Comparison of ENCODE assay signal across 21 cellular contexts in genomic region chr4:6762244-6762615, GRCh38. TPM values are rescaled to one million over a fixed set of nuclear protein-coding genes. Genes with fewer than 3 reads are reported as not detected.
DNase-seq lines count a peak whose midpoint lies in the region; ATAC-seq, FAIRE-seq and TF ChIP-seq lines count a peak whose summit lies in the region.
"Had no signal": no experiment of that assay in that cellular context is flagged by ENCODE, and none has a peak within 500 bp of the region (broad histone marks: within the 10 kb centered on the region; RNA-seq: fewer than 3 reads in every experiment).

No MANE protein-coding gene starts in this region.

- CTCF ChIA-PET in CD8-positive, alpha-beta T cell (lab: Charles Lee), result interaction anchor here (1.0 to 1.5 kb wide), 3 partner anchors 13 to 309 kb away, joined by 3 to 4 read pairs (median 3); no protein-coding TSS in a partner anchor

- no peak overlapping the region for H2AK5ac ChIP-seq in trophoblast cell (ENCODE audit: low read length)

- H3K27ac ChIP-seq in CD8-positive, alpha-beta T cell (ENCODE audit: low read depth, low read length), result no peak overlapping the region
- H3K27ac ChIP-seq in astrocyte (ENCODE audit: low read depth, low read length) (no peak overlapping the region), foreskin keratinocyte (no peak overlapping the region), trophoblast cell (ENCODE audit: low read depth, low read length) (no peak overlapping the region), suprapubic skin (no peak overlapping the region)
- H3K27ac ChIP-seq: C4-2B had no signal

- in situ Hi-C loops in GM13977 (cut with MboI; ENCODE audit: low pct_unique_long_range_greater_than_20kb, low sequenced_read_pairs, unreplicated experiment), result no loop called here

- no peak overlapping the region for H2BK5ac ChIP-seq in trophoblast cell (ENCODE audit: low read depth, low read length, poor library complexity)

- H3K27me3 Mint-ChIP-seq in CD8-positive, alpha-beta T cell (ENCODE audit: low read depth), result no peaks in the 10 kb centered on the region
- H3K27me3 Mint-ChIP-seq in astrocyte (ENCODE audit: low read depth, unreplicated experiment), result peaks cover 18% of the 10 kb centered on the region
- H3K27me3 Mint-ChIP-seq in stimulated activated memory B cell treated with anti-CD40 and anti-IgM and Interleukin-4, amounts not matched to agents 10 μg/mL and 1 μg/mL and 100 μg/mL, for 72 hours, result peaks cover 51% of the 10 kb centered on the region
- peaks cover 9% of the 10 kb centered on the region for H3K27me3 Mint-ChIP-seq in activated T-helper 1 cell treated with anti-CD3 and anti-CD28 coated beads, Interleukin-12 subunit alpha, Interleukin-12 subunit beta, Interleukin-2, Interleukin-4 antibody, amounts not matched to agents 30 ng/mL and 10 ng/mL and 1 ng/mL, durations not matched to agents 14 hours and 24 hours and 36 hours (ENCODE audit: insufficient read depth)

- H3K36me3 Mint-ChIP-seq in CD8-positive, alpha-beta T cell, result no peaks in the 10 kb centered on the region
- peaks cover 2% of the 10 kb centered on the region for H3K36me3 Mint-ChIP-seq in astrocyte (ENCODE audit: low read depth, unreplicated experiment)
- H3K36me3 Mint-ChIP-seq in stimulated activated memory B cell treated with anti-CD40 and anti-IgM and Interleukin-4, amounts not matched to agents 10 μg/mL and 1 μg/mL and 100 μg/mL, for 72 hours, result no peaks in the 10 kb centered on the region
- no peaks in the 10 kb centered on the region for H3K36me3 Mint-ChIP-seq in activated T-helper 1 cell treated with anti-CD3 and anti-CD28 coated beads, Interleukin-12 subunit alpha, Interleukin-12 subunit beta, Interleukin-2, Interleukin-4 antibody, amounts not matched to agents 30 ng/mL and 10 ng/mL and 1 ng/mL, durations not matched to agents 14 hours and 24 hours and 36 hours (ENCODE audit: low read depth)

- no peak for DNase-seq in CD8-positive, alpha-beta T cell
- peak; percentile 50 for DNase-seq in astrocyte (ENCODE audit: low read depth)
- DNase-seq in foreskin keratinocyte, result peak; percentile 43 to 66
- DNase-seq in trophoblast cell, result peak; percentile 62 to 89
- no peak for DNase-seq in GM13977 (ENCODE audit: low spot score)
- no peak for DNase-seq in suprapubic skin (ENCODE audit: low spot score in 2 of 2)
- no peak for DNase-seq in activated T-helper 1 cell treated with anti-CD3 and anti-CD28 coated beads, Interleukin-12 subunit alpha, Interleukin-12 subunit beta, Interleukin-2, Interleukin-4 antibody, amounts not matched to agents 30 ng/mL and 10 ng/mL and 1 ng/mL, durations not matched to agents 14 hours and 24 hours and 36 hours (ENCODE audit: low spot score)
- DNase-seq: COR-L47, DMS153, GOT3, KBM-7, NCI-H1694, NCI-H2107, NCI-H446 treated with DMSO at 0.1 percent for 48 hours, NCI-H748 treated with DMSO at 0.1 percent for 48 hours, Right ventricle myocardium superior had no signal

- no CpG with 5 or more reads among the region's 6 CpGs for WGBS in trophoblast cell (ENCODE audit: extremely low coverage, insufficient coverage, insufficient read length)
- WGBS in suprapubic skin, result 95% methylated on average over 6 of the region's 6 CpGs

- no peaks in the 10 kb centered on the region for H3K27me3 ChIP-seq in CD8-positive, alpha-beta T cell (ENCODE audit: insufficient read depth, low read length)
- H3K27me3 ChIP-seq in astrocyte (ENCODE audit: insufficient read depth, low read length), result no peaks in the 10 kb centered on the region
- H3K27me3 ChIP-seq in foreskin keratinocyte, result peaks cover 28% of the 10 kb centered on the region
- no peaks in the 10 kb centered on the region for H3K27me3 ChIP-seq in trophoblast cell (ENCODE audit: insufficient read depth, low read length)
- no peaks in the 10 kb centered on the region for H3K27me3 ChIP-seq in suprapubic skin

- no peak for TF ChIP-seq CTCF in CD8-positive, alpha-beta T cell (IDR thresholded peaks at IDR 0.05)
- no peak for TF ChIP-seq CTCF in astrocyte (IDR thresholded peaks at IDR 0.05; ENCODE audit: insufficient read depth, low read depth, low read length)
- TF ChIP-seq CTCF in foreskin keratinocyte (conservative IDR thresholded peaks at IDR 0.05), result no peak
- no peak for TF ChIP-seq CTCF in GM13977 (IDR thresholded peaks at IDR 0.05; ENCODE audit: extremely low read depth, insufficient read depth, missing control alignments)
- TF ChIP-seq CTCF in suprapubic skin (IDR thresholded peaks at IDR 0.05), result no peak

- no peak overlapping the region for H4K12ac ChIP-seq in trophoblast cell (ENCODE audit: low read depth, low read length)

- H3K4me3 Mint-ChIP-seq in CD8-positive, alpha-beta T cell, result peak overlapping the region; percentile 74
- no peak overlapping the region for H3K4me3 Mint-ChIP-seq in astrocyte (ENCODE audit: unreplicated experiment)
- H3K4me3 Mint-ChIP-seq in stimulated activated memory B cell treated with anti-CD40 and anti-IgM and Interleukin-4, amounts not matched to agents 10 μg/mL and 1 μg/mL and 100 μg/mL, for 72 hours, result no peak overlapping the region
- no peak overlapping the region for H3K4me3 Mint-ChIP-seq in activated T-helper 1 cell treated with anti-CD3 and anti-CD28 coated beads, Interleukin-12 subunit alpha, Interleukin-12 subunit beta, Interleukin-2, Interleukin-4 antibody, amounts not matched to agents 30 ng/mL and 10 ng/mL and 1 ng/mL, durations not matched to agents 14 hours and 24 hours and 36 hours

- H2AFZ ChIP-seq in astrocyte (ENCODE audit: low read depth, low read length), result no peak overlapping the region
- no peak overlapping the region for H2AFZ ChIP-seq in trophoblast cell (ENCODE audit: insufficient read depth, low read length, poor library complexity)

- H3K4ac ChIP-seq in trophoblast cell (ENCODE audit: low read depth, low read length), result no peak overlapping the region

- no peak overlapping the region for H4K91ac ChIP-seq in trophoblast cell (ENCODE audit: low read depth, low read length)

- H3K79me1 ChIP-seq in trophoblast cell (ENCODE audit: low read length), result no peaks in the 10 kb centered on the region

- no peak overlapping the region for H3K14ac ChIP-seq in trophoblast cell (ENCODE audit: low read length)

- no peak overlapping the region for H3K4me3 ChIP-seq in CD8-positive, alpha-beta T cell (ENCODE audit: low read depth, low read length)
- no peak overlapping the region for H3K4me3 ChIP-seq in astrocyte (ENCODE audit: insufficient read depth, low read depth, low read length)
- no peak overlapping the region for H3K4me3 ChIP-seq in trophoblast cell (ENCODE audit: low read depth, low read length)
- H3K4me3 ChIP-seq in suprapubic skin, result no peak overlapping the region
- H3K4me3 ChIP-seq: A549 had no signal

- POLR2A ChIA-PET in CD8-positive, alpha-beta T cell (lab: Charles Lee), result interaction anchor here (1.5 kb wide), 1 partner anchor 20 kb away, joined by 9 read pairs; the partner anchor contains the start of gene KIAA0232

- peaks cover 38% of the 10 kb centered on the region for H3K4me1 Mint-ChIP-seq in CD8-positive, alpha-beta T cell (ENCODE audit: low read depth)
- peaks cover 5% of the 10 kb centered on the region for H3K4me1 Mint-ChIP-seq in astrocyte (ENCODE audit: low read depth, unreplicated experiment)
- H3K4me1 Mint-ChIP-seq in stimulated activated memory B cell treated with anti-CD40 and anti-IgM and Interleukin-4, amounts not matched to agents 10 μg/mL and 1 μg/mL and 100 μg/mL, for 72 hours, result no peaks in the 10 kb centered on the region
- H3K4me1 Mint-ChIP-seq in activated T-helper 1 cell treated with anti-CD3 and anti-CD28 coated beads, Interleukin-12 subunit alpha, Interleukin-12 subunit beta, Interleukin-2, Interleukin-4 antibody, amounts not matched to agents 30 ng/mL and 10 ng/mL and 1 ng/mL, durations not matched to agents 14 hours and 24 hours and 36 hours (ENCODE audit: low read depth), result no peaks in the 10 kb centered on the region

- H3K4me1 ChIP-seq in CD8-positive, alpha-beta T cell (ENCODE audit: insufficient read depth, low read length), result peaks cover 8% of the 10 kb centered on the region
- H3K4me1 ChIP-seq in astrocyte (ENCODE audit: insufficient read depth, low read length) (no peaks in the 10 kb centered on the region), foreskin keratinocyte (peaks cover 13% of the 10 kb centered on the region), trophoblast cell (ENCODE audit: control insufficient read depth in 1 of 2, insufficient read depth in 2 of 2, low read length in 2 of 2) (peaks cover 0 to 10% of the 10 kb centered on the region in 2 experiments), suprapubic skin (peaks cover 17% of the 10 kb centered on the region)

- no peak for TF ChIP-seq POLR2A in suprapubic skin (IDR thresholded peaks at IDR 0.05)

- no peaks in the 10 kb centered on the region for H3K9me3 ChIP-seq in CD8-positive, alpha-beta T cell (ENCODE audit: low read length)
- H3K9me3 ChIP-seq in astrocyte (ENCODE audit: insufficient read depth, low read depth, low read length) (no peaks in the 10 kb centered on the region), trophoblast cell (ENCODE audit: insufficient read depth, low read depth, low read length) (no peaks in the 10 kb centered on the region), suprapubic skin (no peaks in the 10 kb centered on the region)
- H3K9me3 ChIP-seq: A549 had no signal

- H2BK12ac ChIP-seq in trophoblast cell (ENCODE audit: low read length), result no peak overlapping the region

- intact Hi-C loops in CD8-positive, alpha-beta T cell (cut with DNase I, micrococcal nuclease), result loop anchor here in 1 of 2 experiments (1.0 kb wide), 1 partner anchor 18 kb away; no protein-coding TSS in a partner anchor
- intact Hi-C loops in activated T-helper 1 cell treated with anti-CD3 and anti-CD28 coated beads, Interleukin-12 subunit alpha, Interleukin-12 subunit beta, Interleukin-2, Interleukin-4 antibody, amounts not matched to agents 30 ng/mL and 10 ng/mL and 1 ng/mL, durations not matched to agents 14 hours and 24 hours and 36 hours (cut with micrococcal nuclease), result no loop called here

- no peaks in the 10 kb centered on the region for H3K36me3 ChIP-seq in CD8-positive, alpha-beta T cell (ENCODE audit: insufficient read depth, low read length)
- no peaks in the 10 kb centered on the region for H3K36me3 ChIP-seq in astrocyte (ENCODE audit: insufficient read depth, low read length)
- no peaks in the 10 kb centered on the region for H3K36me3 ChIP-seq in trophoblast cell (ENCODE audit: control insufficient read depth in 1 of 2, insufficient read depth in 2 of 2, low read length in 2 of 2)
- no peaks in the 10 kb centered on the region for H3K36me3 ChIP-seq in suprapubic skin

- peak; percentile 44 for ATAC-seq in CD8-positive, alpha-beta T cell
- ATAC-seq in foreskin keratinocyte, result no peak
- no peak for ATAC-seq in stimulated activated memory B cell treated with anti-CD40 and anti-IgM and Interleukin-4, amounts not matched to agents 10 μg/mL and 1 μg/mL and 100 μg/mL, for 72 hours
- ATAC-seq: A549 had no signal

- H3K79me2 ChIP-seq in astrocyte (ENCODE audit: insufficient read depth, low read length), result no peaks in the 10 kb centered on the region
- no peaks in the 10 kb centered on the region for H3K79me2 ChIP-seq in trophoblast cell (ENCODE audit: control insufficient read depth, insufficient read depth, low read length, poor library complexity)

- FAIRE-seq in astrocyte (lab: Jason Lieb, UNC), result no peak
- FAIRE-seq: A549, GM18507, GM19239 had no signal

- H4K20me1 ChIP-seq in astrocyte (ENCODE audit: insufficient read depth, low read length), result no peaks in the 10 kb centered on the region

- TF ChIP-seq EP300 in suprapubic skin (IDR thresholded peaks at IDR 0.05), result no peak

- no peak overlapping the region for H3K23ac ChIP-seq in trophoblast cell (ENCODE audit: low read length)

- no peak overlapping the region for H2BK120ac ChIP-seq in trophoblast cell (ENCODE audit: insufficient read depth, low read length, poor library complexity)

- H3K18ac ChIP-seq in trophoblast cell (ENCODE audit: low read length), result no peak overlapping the region

- no peaks in the 10 kb centered on the region for H3K9me3 Mint-ChIP-seq in CD8-positive, alpha-beta T cell
- no peaks in the 10 kb centered on the region for H3K9me3 Mint-ChIP-seq in astrocyte (ENCODE audit: unreplicated experiment)
- H3K9me3 Mint-ChIP-seq in stimulated activated memory B cell treated with anti-CD40 and anti-IgM and Interleukin-4, amounts not matched to agents 10 μg/mL and 1 μg/mL and 100 μg/mL, for 72 hours, result no peaks in the 10 kb centered on the region
- H3K9me3 Mint-ChIP-seq in activated T-helper 1 cell treated with anti-CD3 and anti-CD28 coated beads, Interleukin-12 subunit alpha, Interleukin-12 subunit beta, Interleukin-2, Interleukin-4 antibody, amounts not matched to agents 30 ng/mL and 10 ng/mL and 1 ng/mL, durations not matched to agents 14 hours and 24 hours and 36 hours, result no peaks in the 10 kb centered on the region

- no peak overlapping the region for H3K4me2 ChIP-seq in astrocyte (ENCODE audit: low read length)
- no peak overlapping the region for H3K4me2 ChIP-seq in trophoblast cell (ENCODE audit: low read length)
- H3K4me2 ChIP-seq: A549 had no signal

- H4K8ac ChIP-seq in trophoblast cell (ENCODE audit: low read depth, low read length), result no peak overlapping the region

- H3K9ac ChIP-seq in astrocyte (ENCODE audit: low read length), result no peak overlapping the region
- H3K9ac ChIP-seq in trophoblast cell (ENCODE audit: low read length), result no peak overlapping the region

- H3K27ac Mint-ChIP-seq in CD8-positive, alpha-beta T cell, result no peak overlapping the region
- H3K27ac Mint-ChIP-seq in astrocyte (ENCODE audit: unreplicated experiment), result peak overlapping the region; percentile 26
- no peak overlapping the region for H3K27ac Mint-ChIP-seq in stimulated activated memory B cell treated with anti-CD40 and anti-IgM and Interleukin-4, amounts not matched to agents 10 μg/mL and 1 μg/mL and 100 μg/mL, for 72 hours
- no peak overlapping the region for H3K27ac Mint-ChIP-seq in activated T-helper 1 cell treated with anti-CD3 and anti-CD28 coated beads, Interleukin-12 subunit alpha, Interleukin-12 subunit beta, Interleukin-2, Interleukin-4 antibody, amounts not matched to agents 30 ng/mL and 10 ng/mL and 1 ng/mL, durations not matched to agents 14 hours and 24 hours and 36 hours

RNA-seq across cellular contexts. Expression of gene KIAA0232, which starts 20.3 kb away (rescaled TPM):
- 10 to 100 TPM; 18.4 to 19.7 TPM for total RNA-seq in CD8-positive, alpha-beta T cell
- total RNA-seq in astrocyte, result 25.0 and 27.6 TPM in 2 replicates
- 10.1 and 10.5 TPM in 2 replicates for total RNA-seq in foreskin keratinocyte
- 2.1 and 2.2 TPM in 2 replicates for polyA plus RNA-seq in foreskin keratinocyte
- 12.6 and 12.8 TPM in 2 replicates for polyA plus RNA-seq in trophoblast cell (2013)
- total RNA-seq in suprapubic skin, result 10 to 100 TPM; 27.6 to 34.1 (median 32.7) TPM
- 14.5 and 19.1 TPM in 2 replicates for total RNA-seq in activated T-helper 1 cell treated with anti-CD3 and anti-CD28 coated beads, Interleukin-12 subunit alpha, Interleukin-12 subunit beta, Interleukin-2, Interleukin-4 antibody, amounts not matched to agents 30 ng/mL and 10 ng/mL and 1 ng/mL, durations not matched to agents 14 hours and 24 hours and 36 hours

RNA-seq across cellular contexts. Expression of gene BLOC1S4, which starts 46.3 kb away (rescaled TPM):
- total RNA-seq in CD8-positive, alpha-beta T cell, result 10 to 100 TPM; 29.7 to 30.7 TPM
- 20.9 and 21.2 TPM in 2 replicates for total RNA-seq in astrocyte
- 7.8 and 8.5 TPM in 2 replicates for total RNA-seq in foreskin keratinocyte
- 11.5 and 12.4 TPM in 2 replicates for polyA plus RNA-seq in foreskin keratinocyte
- polyA plus RNA-seq in trophoblast cell (2013), result 16.8 TPM in 2 replicates
- 10 to 100 TPM in 3 of 4 donors, 1 to 10 TPM in 1; 5.1 to 20.2 (median 14.8) TPM for total RNA-seq in suprapubic skin
- total RNA-seq in activated T-helper 1 cell treated with anti-CD3 and anti-CD28 coated beads, Interleukin-12 subunit alpha, Interleukin-12 subunit beta, Interleukin-2, Interleukin-4 antibody, amounts not matched to agents 30 ng/mL and 10 ng/mL and 1 ng/mL, durations not matched to agents 14 hours and 24 hours and 36 hours, result 21.5 and 23.6 TPM in 2 replicates

RNA-seq across cellular contexts. Expression of gene MRFAP1L1, which starts 52.6 kb away (rescaled TPM):
- 10 to 100 TPM; 27.5 to 30.0 TPM for total RNA-seq in CD8-positive, alpha-beta T cell
- total RNA-seq in astrocyte, result 33.2 and 36.8 TPM in 2 replicates
- total RNA-seq in foreskin keratinocyte, result 48.2 and 53.9 TPM in 2 replicates
- 45.3 and 49.5 TPM in 2 replicates for polyA plus RNA-seq in foreskin keratinocyte
- 41.1 and 42.0 TPM in 2 replicates for polyA plus RNA-seq in trophoblast cell (2013)
- total RNA-seq in suprapubic skin, result 10 to 100 TPM; 40.6 to 63.4 (median 53.4) TPM
- 51.7 and 53.9 TPM in 2 replicates for total RNA-seq in activated T-helper 1 cell treated with anti-CD3 and anti-CD28 coated beads, Interleukin-12 subunit alpha, Interleukin-12 subunit beta, Interleukin-2, Interleukin-4 antibody, amounts not matched to agents 30 ng/mL and 10 ng/mL and 1 ng/mL, durations not matched to agents 14 hours and 24 hours and 36 hours

Comparison
In these comparisons a context has a peak if more than half of its experiments do, and no peak if none do; other contexts are left out.
1. DNase-seq: peak in astrocyte (single experiment), foreskin keratinocyte (2 of 2) and trophoblast cell (2 of 2); none in CD8-positive, alpha-beta T cell (0 of 7), GM13977 (single experiment), suprapubic skin (0 of 2) and activated T-helper 1 cell treated with anti-CD3 and anti-CD28 coated beads, Interleukin-12 subunit alpha, Interleukin-12 subunit beta, Interleukin-2, Interleukin-4 antibody, amounts not matched to agents 30 ng/mL and 10 ng/mL and 1 ng/mL, durations not matched to agents 14 hours and 24 hours and 36 hours (single experiment).